ENCODE assay signal across 18 cellular contexts in genomic region chr15:42419369-42419768, GRCh38.
"Had no signal": no experiment of that assay in that cellular context is flagged by ENCODE, and none has a peak within 500 bp of the region (broad histone marks: within the 10 kb centered on the region; RNA-seq: fewer than 3 reads in every experiment).

No MANE protein-coding gene starts in this region.

- ATAC-seq: foreskin keratinocyte, heart right ventricle, left cardiac atrium, left lung, left ventricle myocardium superior, lower lobe of right lung, mucosa of descending colon had no signal

- H3K27me3 ChIP-seq: colonic mucosa, esophagus muscularis mucosa, foreskin keratinocyte, heart right ventricle, left lung had no signal

- H3K27ac ChIP-seq: colonic mucosa, esophagus muscularis mucosa, foreskin keratinocyte, heart right ventricle, left lung, lower lobe of right lung had no signal

- H3K4me3 ChIP-seq: colonic mucosa, esophagus muscularis mucosa, heart right ventricle, left lung, lower lobe of right lung, mucosa of descending colon had no signal

- H3K4me1 ChIP-seq: colonic mucosa, foreskin keratinocyte, left lung, lower lobe of right lung had no signal

- H3K9me3 ChIP-seq: colonic mucosa, esophagus muscularis mucosa, heart right ventricle, left lung, lower lobe of right lung, mucosa of descending colon had no signal

- DNase-seq: cerebellar nuclear complex; colonic mucosa; cortex of kidney; effector CD8-positive, alpha-beta T cell; endodermal cell; foreskin keratinocyte; glutamatergic neuron; head of caudate nucleus; heart right ventricle; hippocampal formation; left cardiac atrium; left lung; left ventricle myocardium superior; lower lobe of right lung; mesenchymal stem cell; mucosa of descending colon; naive B cell had no signal
